8 cellular contexts compared by ENCODE assay signal in genomic region chr1:231420299-231420958, GRCh38. TPM values are rescaled to one million over a fixed set of nuclear protein-coding genes. Genes with fewer than 3 reads are reported as not detected.
A peak's percentile ranks its signal among the peaks of the same experiment; 100 is the strongest.
DNase-seq lines count a peak whose midpoint lies in the region; ATAC-seq, FAIRE-seq and TF ChIP-seq lines count a peak whose summit lies in the region.

No MANE protein-coding gene starts in this region.

- no peaks in the 10 kb centered on the region for H3K9me3 ChIP-seq in astrocyte (ENCODE audit: insufficient read depth, low read depth, low read length)
- no peaks in the 10 kb centered on the region for H3K9me3 ChIP-seq in thyroid gland

- H3K27me3 Mint-ChIP-seq in astrocyte (ENCODE audit: low read depth, unreplicated experiment), result no peaks in the 10 kb centered on the region

- H3K4me2 ChIP-seq in astrocyte (ENCODE audit: low read length), result peak overlapping the region; percentile 97

- H3K27me3 ChIP-seq in astrocyte (ENCODE audit: insufficient read depth, low read length), result no peaks in the 10 kb centered on the region
- no peaks in the 10 kb centered on the region for H3K27me3 ChIP-seq in layer of hippocampus (ENCODE audit: control insufficient read depth, insufficient read depth, low read length)
- no peaks in the 10 kb centered on the region for H3K27me3 ChIP-seq in thyroid gland

- H4K20me1 ChIP-seq in astrocyte (ENCODE audit: insufficient read depth, low read length), result peaks cover 39% of the 10 kb centered on the region

- peak overlapping the region; percentile 92 for H3K9ac ChIP-seq in astrocyte (ENCODE audit: low read length)

- peaks cover 2% of the 10 kb centered on the region for H3K36me3 Mint-ChIP-seq in astrocyte (ENCODE audit: low read depth, unreplicated experiment)

- no peak for TF ChIP-seq POLR2A in thyroid gland (IDR thresholded peaks at IDR 0.05)

- H3K4me1 Mint-ChIP-seq in astrocyte (ENCODE audit: low read depth, unreplicated experiment), result peaks cover 22% of the 10 kb centered on the region

- peak overlapping the region; percentile 81 for H3K27ac ChIP-seq in astrocyte (ENCODE audit: low read depth, low read length)
- H3K27ac ChIP-seq in layer of hippocampus (ENCODE audit: low read depth, low read length), result peak overlapping the region; percentile 92
- peak overlapping the region in 2 of 3 donors; percentile 94 to 96 for H3K27ac ChIP-seq in thyroid gland

- no peak for TF ChIP-seq CTCF in astrocyte (IDR thresholded peaks at IDR 0.05; ENCODE audit: insufficient read depth, low read depth, low read length)
- TF ChIP-seq CTCF in thyroid gland (IDR thresholded peaks at IDR 0.05), result no peak

- H3K4me1 ChIP-seq in astrocyte (ENCODE audit: insufficient read depth, low read length) (peaks cover 20% of the 10 kb centered on the region), thyroid gland (peaks cover 21 to 29% of the 10 kb centered on the region in 2 donors)

- no peaks in the 10 kb centered on the region for H3K9me3 Mint-ChIP-seq in astrocyte (ENCODE audit: unreplicated experiment)

- H3K79me2 ChIP-seq in astrocyte (ENCODE audit: insufficient read depth, low read length), result peaks cover 59% of the 10 kb centered on the region

- no peak for ATAC-seq in HG03045 (IDR thresholded peaks at IDR 0.05; ENCODE audit: unreplicated experiment)

- peak overlapping the region; percentile 93 for H3K4me3 Mint-ChIP-seq in astrocyte (ENCODE audit: unreplicated experiment)

- WGBS in thyroid gland, 2 donors, result 1% methylated on average over 18 of the region's 18 CpGs

- DNase-seq in DMS79 treated with DMSO at 0.1 percent for 48 hours (lab: John Stamatoyannopoulos, UW) (peak; percentile 51), DMS79 (lab: John Stamatoyannopoulos, UW) (no peak), NCI-H1092 (lab: John Stamatoyannopoulos, UW) (peak; percentile 6), astrocyte (ENCODE audit: low read depth) (peak; percentile 39), thyroid gland (no peak)
- DNase-seq in activated CD8-positive, alpha-beta memory T cell treated with anti-CD3 and anti-CD28 coated beads, Interleukin-2, amount 50 U/mL, for 48 hours, result no peak

- H3K27ac Mint-ChIP-seq in astrocyte (ENCODE audit: unreplicated experiment), result peak overlapping the region; percentile 96

- H3K4me3 ChIP-seq in astrocyte (ENCODE audit: insufficient read depth, low read depth, low read length) (peak overlapping the region; percentile 92), thyroid gland (replicated peaks in 1 of 3) (peak overlapping the region; percentile 54 to 87 (median 84))

- peak overlapping the region; percentile 82 for H2AFZ ChIP-seq in astrocyte (ENCODE audit: low read depth, low read length)

- intact Hi-C loops in thyroid gland (cut with DNase I), result no loop called here

- H3K36me3 ChIP-seq in astrocyte (ENCODE audit: insufficient read depth, low read length) (peaks cover 2% of the 10 kb centered on the region), thyroid gland (no peaks in the 10 kb centered on the region)

- FAIRE-seq in astrocyte (lab: Jason Lieb, UNC), result no peak

RNA-seq across cellular contexts. Expression of gene EGLN1, which starts 1.7 kb away (rescaled TPM):
- total RNA-seq in astrocyte, result 34.5 and 35.5 TPM in 2 replicates
- total RNA-seq in thyroid gland, result 10 to 100 TPM; 36.6 to 48.5 (median 42.2) TPM

Comparison
In these comparisons a context has a peak if more than half of its experiments do, and no peak if none do; other contexts are left out.
1. DNase-seq: peak in DMS79 treated with DMSO at 0.1 percent for 48 hours (single experiment), NCI-H1092 (single experiment) and astrocyte (single experiment); none in DMS79 (single experiment), thyroid gland (0 of 2) and activated CD8-positive, alpha-beta memory T cell treated with anti-CD3 and anti-CD28 coated beads, Interleukin-2, amount 50 U/mL, for 48 hours (single experiment).
2. Peak in every context shown above with its lines, with median percentiles within 50 percentile points of each other: H3K27ac ChIP-seq.